ENCODE assay signal across 2 cellular contexts in genomic region chr6:35544748-35545361, GRCh38.
TF ChIP-seq lines count a peak whose summit lies in the region.

No MANE protein-coding gene starts in this region.

TF ChIP-seq in GM23338, 12 proteins besides CTCF, POLR2A, EP300 and RAD21:
- TF ChIP-seq STAT1 (IDR thresholded peaks at IDR 0.05; ENCODE audit: unreplicated experiment) (no peak), NANOG (IDR thresholded peaks at IDR 0.05; ENCODE audit: borderline replicate concordance) (no peak), EZH2phosphoT487 (IDR thresholded peaks at IDR 0.05; ENCODE audit: unreplicated experiment) (no peak), POLR2AphosphoS5 (IDR thresholded peaks at IDR 0.05; ENCODE audit: low read depth) (no peak), CREB1 (CRISPR knock-in tag; IDR thresholded peaks at IDR 0.05; ENCODE audit: low read depth) (no peak), ZNF331 (CRISPR knock-in tag; IDR thresholded peaks at IDR 0.05; ENCODE audit: low read depth) (no peak), EZH2 (IDR thresholded peaks at IDR 0.05; ENCODE audit: low read depth, unreplicated experiment) (no peak)
- TF ChIP-seq, protein P1, sequence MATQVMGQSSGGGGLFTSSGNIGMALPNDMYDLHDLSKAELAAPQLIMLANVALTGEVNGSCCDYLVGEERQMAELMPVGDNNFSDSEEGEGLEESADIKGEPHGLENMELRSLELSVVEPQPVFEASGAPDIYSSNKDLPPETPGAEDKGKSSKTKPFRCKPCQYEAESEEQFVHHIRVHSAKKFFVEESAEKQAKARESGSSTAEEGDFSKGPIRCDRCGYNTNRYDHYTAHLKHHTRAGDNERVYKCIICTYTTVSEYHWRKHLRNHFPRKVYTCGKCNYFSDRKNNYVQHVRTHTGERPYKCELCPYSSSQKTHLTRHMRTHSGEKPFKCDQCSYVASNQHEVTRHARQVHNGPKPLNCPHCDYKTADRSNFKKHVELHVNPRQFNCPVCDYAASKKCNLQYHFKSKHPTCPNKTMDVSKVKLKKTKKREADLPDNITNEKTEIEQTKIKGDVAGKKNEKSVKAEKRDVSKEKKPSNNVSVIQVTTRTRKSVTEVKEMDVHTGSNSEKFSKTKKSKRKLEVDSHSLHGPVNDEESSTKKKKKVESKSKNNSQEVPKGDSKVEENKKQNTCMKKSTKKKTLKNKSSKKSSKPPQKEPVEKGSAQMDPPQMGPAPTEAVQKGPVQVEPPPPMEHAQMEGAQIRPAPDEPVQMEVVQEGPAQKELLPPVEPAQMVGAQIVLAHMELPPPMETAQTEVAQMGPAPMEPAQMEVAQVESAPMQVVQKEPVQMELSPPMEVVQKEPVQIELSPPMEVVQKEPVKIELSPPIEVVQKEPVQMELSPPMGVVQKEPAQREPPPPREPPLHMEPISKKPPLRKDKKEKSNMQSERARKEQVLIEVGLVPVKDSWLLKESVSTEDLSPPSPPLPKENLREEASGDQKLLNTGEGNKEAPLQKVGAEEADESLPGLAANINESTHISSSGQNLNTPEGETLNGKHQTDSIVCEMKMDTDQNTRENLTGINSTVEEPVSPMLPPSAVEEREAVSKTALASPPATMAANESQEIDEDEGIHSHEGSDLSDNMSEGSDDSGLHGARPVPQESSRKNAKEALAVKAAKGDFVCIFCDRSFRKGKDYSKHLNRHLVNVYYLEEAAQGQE (IDR thresholded peaks at IDR 0.05; ENCODE audit: unreplicated experiment), result no peak

TF ChIP-seq in H1, 55 proteins besides CTCF, POLR2A, EP300 and RAD21:
- no peak for TF ChIP-seq JUND (IDR thresholded peaks at IDR 0.05; ENCODE audit: low read length)
- TF ChIP-seq TAF1 (IDR thresholded peaks at IDR 0.05; ENCODE audit: low read depth, low read length), result no peak
- TF ChIP-seq GABPA (IDR thresholded peaks at IDR 0.05; ENCODE audit: borderline replicate concordance, insufficient read depth, low read length), result no peak
- TF ChIP-seq EZH2 (IDR thresholded peaks at IDR 0.05; ENCODE audit: low read depth, low read length, severe bottlenecking), result no peak
- TF ChIP-seq CEBPB (IDR thresholded peaks at IDR 0.05; ENCODE audit: low read depth, low read length), result no peak
- no peak for TF ChIP-seq YY1 (IDR thresholded peaks at IDR 0.05; ENCODE audit: low read depth, low read length)
- no peak for TF ChIP-seq ATF3 (IDR thresholded peaks at IDR 0.05; ENCODE audit: insufficient read depth, low read depth, low read length)
- TF ChIP-seq KDM1A (IDR thresholded peaks at IDR 0.05; ENCODE audit: borderline replicate concordance, low read length), result no peak
- no peak for TF ChIP-seq SIX5 (IDR thresholded peaks at IDR 0.05; ENCODE audit: low read depth, low read length)
- no peak for TF ChIP-seq ASH2L (IDR thresholded peaks at IDR 0.05; ENCODE audit: low read length)
- no peak for TF ChIP-seq RFX5 (IDR thresholded peaks at IDR 0.05; ENCODE audit: borderline replicate concordance, low read depth, low read length)
- no peak for TF ChIP-seq CREB1 (IDR thresholded peaks at IDR 0.05)
- no peak for TF ChIP-seq SAP30 (IDR thresholded peaks at IDR 0.05; ENCODE audit: insufficient read depth, insufficient replicate concordance, low read length)
